ENCODE assay signal across 13 cellular contexts in the genomic region with DNA sequence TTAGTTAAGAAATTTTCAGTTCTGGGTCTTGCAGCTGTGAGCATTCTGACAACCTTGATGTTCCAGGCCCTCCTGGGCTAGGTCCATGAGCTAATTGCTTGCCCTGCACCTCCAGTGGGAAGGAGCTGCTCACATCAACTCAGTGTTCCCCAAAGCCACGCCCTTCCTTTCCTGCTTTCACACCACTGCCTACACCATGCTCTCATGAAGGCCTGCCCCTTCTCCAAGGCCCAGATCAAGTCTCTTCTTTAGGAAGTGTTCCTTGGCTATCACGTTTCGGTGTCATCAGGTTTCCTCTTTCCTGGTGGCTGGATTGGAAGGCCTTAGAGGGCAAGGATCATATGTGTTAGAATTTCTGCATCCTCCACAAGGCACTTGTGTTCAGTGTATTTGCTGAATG. TPM values are rescaled to one million over a fixed set of nuclear protein-coding genes. Genes with fewer than 3 reads are reported as not detected.
DNase-seq lines count a peak whose midpoint lies in the region; ATAC-seq and TF ChIP-seq lines count a peak whose summit lies in the region.
"Had no signal": no experiment of that assay in that cellular context is flagged by ENCODE, and none has a peak within 500 bp of the region (broad histone marks: within the 10 kb centered on the region; RNA-seq: fewer than 3 reads in every experiment).

No MANE protein-coding gene starts in this region.

- no peaks in the 10 kb centered on the region for H3K9me3 ChIP-seq in BLaER1 treated with 17β-estradiol and CSF1 and Interleukin-3, amounts not matched to agents 10 nM and 100 nM (replicated peaks in 1 of 11)
- H3K9me3 ChIP-seq: adrenal gland had no signal

- TF ChIP-seq POLR2A in lower leg skin (IDR thresholded peaks at IDR 0.05), result no peak

- no peak for TF ChIP-seq CTCF in osteocyte (IDR thresholded peaks at IDR 0.05)
- TF ChIP-seq CTCF in lower leg skin (IDR thresholded peaks at IDR 0.05), result no peak

- peak overlapping the region in 6 of 11 experiments; percentile 49 to 72 (median 63); a peak in 8 of 22 replicates for H3K9ac ChIP-seq in BLaER1 treated with 17β-estradiol and CSF1 and Interleukin-3, amounts not matched to agents 10 nM and 100 nM

- peak overlapping the region; percentile 76 for H3K27ac Mint-ChIP-seq in activated CD8-positive, alpha-beta T cell treated with anti-CD3 and anti-CD28 coated beads, Interleukin-2, amount 10 ng/mL, durations not matched to agents 7 days and 5 days
- H3K27ac Mint-ChIP-seq in memory B cell (peak overlapping the region; percentile 76), osteocyte (ENCODE audit: unreplicated experiment) (no peak overlapping the region)

- POLR2A ChIA-PET in activated CD8-positive, alpha-beta T cell treated with anti-CD3 and anti-CD28 coated beads, Interleukin-2, amount 10 ng/mL, durations not matched to agents 7 days and 5 days (lab: Charles Lee), result interaction anchor here (0.6 kb wide), 1 partner anchor 39 kb away, joined by 4 read pairs; a partner anchor contains a TSS

- H3K9me3 Mint-ChIP-seq in activated CD8-positive, alpha-beta T cell treated with anti-CD3 and anti-CD28 coated beads, Interleukin-2, amount 10 ng/mL, durations not matched to agents 7 days and 5 days (ENCODE audit: insufficient read depth), result no peaks in the 10 kb centered on the region
- H3K9me3 Mint-ChIP-seq in memory B cell (peaks cover 3% of the 10 kb centered on the region), osteocyte (ENCODE audit: unreplicated experiment) (no peaks in the 10 kb centered on the region)

- no peak overlapping the region for H3K4me3 Mint-ChIP-seq in activated CD8-positive, alpha-beta T cell treated with anti-CD3 and anti-CD28 coated beads, Interleukin-2, amount 10 ng/mL, durations not matched to agents 7 days and 5 days
- H3K4me3 Mint-ChIP-seq in memory B cell, result no peak overlapping the region
- no peak overlapping the region for H3K4me3 Mint-ChIP-seq in osteocyte (ENCODE audit: unreplicated experiment)

- H3K4me2 ChIP-seq in BLaER1 treated with 17β-estradiol and CSF1 and Interleukin-3, amounts not matched to agents 10 nM and 100 nM, result peak overlapping the region; percentile 57 to 93 (median 75)

- H3K27ac ChIP-seq in BLaER1 treated with 17β-estradiol and CSF1 and Interleukin-3, amounts not matched to agents 10 nM and 100 nM, result peak overlapping the region; percentile 76 to 93 (median 83); a peak in 21 of 22 replicates

- H3K27me3 ChIP-seq in BLaER1 treated with 17β-estradiol and CSF1 and Interleukin-3, amounts not matched to agents 10 nM and 100 nM, result no peaks in the 10 kb centered on the region
- no peaks in the 10 kb centered on the region for H3K27me3 ChIP-seq in H7 (ENCODE audit: control insufficient read depth, insufficient read depth, low read length)
- H3K27me3 ChIP-seq: adrenal gland had no signal

- H3K4me1 ChIP-seq in BLaER1 treated with 17β-estradiol and CSF1 and Interleukin-3, amounts not matched to agents 10 nM and 100 nM, result peaks cover 52 to 93% (median 69%) of the 10 kb centered on the region in 10 experiments

- peaks cover 22 to 29% (median 25%) of the 10 kb centered on the region in 11 experiments for H3K36me3 ChIP-seq in BLaER1 treated with 17β-estradiol and CSF1 and Interleukin-3, amounts not matched to agents 10 nM and 100 nM
- H3K36me3 ChIP-seq in H7 (replicated peaks; ENCODE audit: control insufficient read depth, insufficient read depth, low read length), result no peaks in the 10 kb centered on the region
- H3K36me3 ChIP-seq: adrenal gland had no signal

- intact Hi-C loops in lower leg skin (cut with DNase I; ENCODE audit: low total_unique reads), result no loop called here

- ATAC-seq in activated CD8-positive, alpha-beta T cell treated with anti-CD3 and anti-CD28 coated beads, Interleukin-2, amount 10 ng/mL, durations not matched to agents 7 days and 5 days, result no peak
- ATAC-seq in memory B cell (ENCODE audit: low read depth), result no peak
- ATAC-seq in GM18520 (IDR thresholded peaks at IDR 0.05; ENCODE audit: unreplicated experiment), result no peak

- H3K27me3 Mint-ChIP-seq in activated CD8-positive, alpha-beta T cell treated with anti-CD3 and anti-CD28 coated beads, Interleukin-2, amount 10 ng/mL, durations not matched to agents 7 days and 5 days (ENCODE audit: low read depth), result no peaks in the 10 kb centered on the region
- H3K27me3 Mint-ChIP-seq in memory B cell, result no peaks in the 10 kb centered on the region
- H3K27me3 Mint-ChIP-seq in osteocyte (ENCODE audit: unreplicated experiment), result no peaks in the 10 kb centered on the region

- H4K20me1 ChIP-seq in BLaER1 treated with 17β-estradiol and CSF1 and Interleukin-3, amounts not matched to agents 10 nM and 100 nM, result peaks cover 0 to 4% (median 0%) of the 10 kb centered on the region in 11 experiments; a peak in 2 of 22 replicates

- WGBS in lower leg skin, 2 donors, result 82 to 87% methylated on average over 3 of the region's 3 CpGs

- peaks cover 40% of the 10 kb centered on the region for H3K36me3 Mint-ChIP-seq in activated CD8-positive, alpha-beta T cell treated with anti-CD3 and anti-CD28 coated beads, Interleukin-2, amount 10 ng/mL, durations not matched to agents 7 days and 5 days (ENCODE audit: low read depth)
- H3K36me3 Mint-ChIP-seq in memory B cell, result peaks cover 13% of the 10 kb centered on the region
- no peaks in the 10 kb centered on the region for H3K36me3 Mint-ChIP-seq in osteocyte (ENCODE audit: unreplicated experiment)

- CTCF ChIA-PET in activated CD8-positive, alpha-beta T cell treated with anti-CD3 and anti-CD28 coated beads, Interleukin-2, amount 10 ng/mL, durations not matched to agents 7 days and 5 days (lab: Charles Lee), result interaction anchor here (1.7 to 2.1 kb wide), 3 partner anchors 13 to 254 kb away, joined by 4 to 5 read pairs (median 5); a partner anchor contains a TSS

- H3K4me1 Mint-ChIP-seq in activated CD8-positive, alpha-beta T cell treated with anti-CD3 and anti-CD28 coated beads, Interleukin-2, amount 10 ng/mL, durations not matched to agents 7 days and 5 days (ENCODE audit: low read depth), result peaks cover 63% of the 10 kb centered on the region
- H3K4me1 Mint-ChIP-seq in memory B cell (peaks cover 29% of the 10 kb centered on the region), osteocyte (ENCODE audit: unreplicated experiment) (peaks cover 38% of the 10 kb centered on the region)

- H3K4me3 ChIP-seq in BLaER1 treated with 17β-estradiol and CSF1 and Interleukin-3, amounts not matched to agents 10 nM and 100 nM, result no peak overlapping the region
- H3K4me3 ChIP-seq in H7 (ENCODE audit: insufficient read depth, low read depth, low read length) (no peak overlapping the region), lower leg skin (ENCODE audit: low read depth, poor library complexity, severe bottlenecking) (no peak overlapping the region)
- H3K4me3 ChIP-seq: adrenal gland had no signal

- peak; percentile 20 for DNase-seq in H7
- no peak for DNase-seq in activated CD8-positive, alpha-beta T cell treated with anti-CD3 and anti-CD28 coated beads, Interleukin-2, amount 10 ng/mL, durations not matched to agents 7 days and 5 days
- DNase-seq in memory B cell (ENCODE audit: low spot score in 2 of 2), result no peak
- no peak for DNase-seq in osteocyte (ENCODE audit: extremely low spot score, unreplicated experiment)
- DNase-seq in midbrain (lab: John Stamatoyannopoulos, UW), result no peak
- no peak for DNase-seq in lower leg skin (ENCODE audit: low spot score in 2 of 2)
- DNase-seq: C1 segment of cervical spinal cord; KG1; NCI-H2029 treated with DMSO at 0.1 percent for 48 hours; stimulated activated CD4-positive, alpha-beta T cell treated with anti-CD3 and anti-CD28 coated beads, Interleukin-4, amount 100 ng/mL, for 1 hour had no signal

RNA-seq across cellular contexts. Expression of a gene that starts 18.8 kb away (rescaled TPM):
- 13.4 and 13.8 TPM in 2 replicates for total RNA-seq in H7 (2014; rRNA removed; shearing (Covaris generic))
- 10 to 100 TPM; 31.8 to 34.2 TPM for total RNA-seq in activated CD8-positive, alpha-beta T cell treated with anti-CD3 and anti-CD28 coated beads, Interleukin-2, amount 10 ng/mL, durations not matched to agents 7 days and 5 days
- 56.3 and 61.8 TPM in 2 replicates for total RNA-seq in osteocyte
- 10 to 100 TPM; 49.5 to 76.2 (median 60.4) TPM for total RNA-seq in lower leg skin

RNA-seq across cellular contexts. Expression of a gene that starts 19.0 kb away (rescaled TPM):
- 108 and 111 TPM in 2 replicates for total RNA-seq in H7 (2014; rRNA removed; shearing (Covaris generic))
- total RNA-seq in activated CD8-positive, alpha-beta T cell treated with anti-CD3 and anti-CD28 coated beads, Interleukin-2, amount 10 ng/mL, durations not matched to agents 7 days and 5 days, result 10 to 100 TPM; 64.9 to 65.9 TPM
- total RNA-seq in osteocyte (54.6 and 56.3 TPM in 2 replicates), lower leg skin (100 to 1,000 TPM in 1 of 4 donors, 10 to 100 TPM in 3; 86.1 to 115 (median 96.2) TPM)

RNA-seq across cellular contexts. Expression of a gene that starts 38.4 kb away (rescaled TPM):
- 233 and 253 TPM in 2 replicates for total RNA-seq in H7 (2014; rRNA removed; shearing (Covaris generic))
- 100 to 1,000 TPM; 139 to 143 TPM for total RNA-seq in activated CD8-positive, alpha-beta T cell treated with anti-CD3 and anti-CD28 coated beads, Interleukin-2, amount 10 ng/mL, durations not matched to agents 7 days and 5 days
- total RNA-seq in osteocyte (80.2 and 94.1 TPM in 2 replicates), lower leg skin (100 to 1,000 TPM in 2 of 4 donors, 10 to 100 TPM in 2; 52.5 to 101 (median 77.2) TPM)

RNA-seq across cellular contexts. Expression of a gene that starts 58.3 kb away (rescaled TPM):
- total RNA-seq in H7 (2014; rRNA removed; shearing (Covaris generic)), result 60.5 and 73.5 TPM in 2 replicates
- 100 to 1,000 TPM; 177 to 181 TPM for total RNA-seq in activated CD8-positive, alpha-beta T cell treated with anti-CD3 and anti-CD28 coated beads, Interleukin-2, amount 10 ng/mL, durations not matched to agents 7 days and 5 days
- total RNA-seq in osteocyte (114 and 122 TPM in 2 replicates), lower leg skin (10 to 100 TPM; 73.4 to 94.0 (median 87.5) TPM)
